Comparison of ENCODE assay signal across 17 cellular contexts in the genomic region with DNA sequence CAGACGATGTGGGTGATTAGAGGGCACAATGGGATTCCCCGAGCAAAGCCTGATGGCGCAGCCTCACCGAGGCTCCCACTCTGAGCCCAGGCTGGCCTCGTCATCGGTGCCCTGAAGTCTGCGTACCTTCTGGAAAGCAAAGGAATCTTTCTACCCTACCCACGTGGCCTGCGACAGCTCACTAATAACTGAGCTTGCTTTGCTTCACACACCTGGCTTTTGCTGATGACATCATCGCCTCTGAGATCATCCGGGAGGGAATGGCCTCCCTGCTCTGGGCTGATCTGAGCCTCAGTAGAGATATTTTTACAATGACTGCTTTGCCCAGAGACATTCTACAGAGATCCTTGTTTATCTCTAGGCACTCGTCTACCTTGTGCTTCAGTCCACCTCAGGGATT. TPM values are rescaled to one million over a fixed set of nuclear protein-coding genes. Genes with fewer than 3 reads are reported as not detected.
DNase-seq lines count a peak whose midpoint lies in the region; ATAC-seq, FAIRE-seq and TF ChIP-seq lines count a peak whose summit lies in the region.
"Had no signal": no experiment of that assay in that cellular context is flagged by ENCODE, and none has a peak within 500 bp of the region (broad histone marks: within the 10 kb centered on the region; RNA-seq: fewer than 3 reads in every experiment).

No MANE protein-coding gene starts in this region.

- TF ChIP-seq CTCF in HepG2 (CRISPR knock-in tag; IDR thresholded peaks at IDR 0.05) (no peak), right lobe of liver (IDR thresholded peaks at IDR 0.05) (no peak), astrocyte (IDR thresholded peaks at IDR 0.05; ENCODE audit: insufficient read depth, low read depth, low read length) (no peak), MM.1S (IDR thresholded peaks at IDR 0.05; ENCODE audit: low read length) (no peak)

- FAIRE-seq in HepG2 (lab: Jason Lieb, UNC): no peak
- no peak for FAIRE-seq in astrocyte (lab: Jason Lieb, UNC)
- FAIRE-seq: D721Med had no signal

- no peak for DNase-seq in HepG2 (ENCODE audit: low spot score)
- no peak for DNase-seq in right lobe of liver
- DNase-seq in astrocyte (ENCODE audit: low read depth): no peak
- DNase-seq in myocyte (ENCODE audit: low read depth): peak; percentile 62
- DNase-seq in stimulated activated effector memory CD8-positive, alpha-beta T cell treated with anti-CD3 and anti-CD28 coated beads, Interleukin-12 subunit alpha, Interleukin-12 subunit beta, amount 100 ng/mL, for 72 hours (ENCODE audit: low spot score in 2 of 2): no peak
- DNase-seq in EL: no peak
- no peak for DNase-seq in MM.1S
- DNase-seq: Karpas-422; NCI-H1417; NCI-H1930; NCI-H524 treated with DMSO at 0.1 percent for 48 hours; NK-92 treated with Interleukin-12 subunit alpha and Interleukin-12 subunit beta, amount 100 ng/mL, for 24 hours; PC-3; SK-N-SH had no signal

- no peak overlapping the region for H3K4me2 ChIP-seq in HepG2 (ENCODE audit: low read depth, low read length)
- H3K4me2 ChIP-seq in astrocyte (ENCODE audit: low read length): no peak overlapping the region
- H3K4me2 ChIP-seq in MM.1S (ENCODE audit: low read depth, low read length): no peak overlapping the region
- H3K4me2 ChIP-seq: SK-N-SH had no signal

- no TSS peak for BruUV-seq in HepG2 (replicated peaks; lab: Mats Ljungman, UMichigan)

- intact Hi-C loops in HepG2 (cut with micrococcal nuclease; ENCODE audit: unreplicated experiment): no loop called here
- intact Hi-C loops in right lobe of liver (cut with DNase I): no loop called here

- H3F3A ChIP-seq in MM.1S (ENCODE audit: insufficient read depth, low read length): no peaks in the 10 kb centered on the region

- H3K4me3 ChIP-seq in HepG2 (replicated peaks in 1 of 3; ENCODE audit: insufficient read depth in 1 of 3, low read depth in 2 of 3, low read length in 3 of 3): no peak overlapping the region
- H3K4me3 ChIP-seq in right lobe of liver: no peak overlapping the region
- H3K4me3 ChIP-seq in astrocyte (ENCODE audit: insufficient read depth, low read depth, low read length): no peak overlapping the region
- no peak overlapping the region for H3K4me3 ChIP-seq in MM.1S (ENCODE audit: low read length)

- no peaks in the 10 kb centered on the region for H3K9me3 ChIP-seq in HepG2 (ENCODE audit: low read length)
- H3K9me3 ChIP-seq in right lobe of liver: no peaks in the 10 kb centered on the region
- no peaks in the 10 kb centered on the region for H3K9me3 ChIP-seq in astrocyte (ENCODE audit: insufficient read depth, low read depth, low read length)
- H3K9me3 ChIP-seq in MM.1S (replicated peaks; ENCODE audit: insufficient read depth, low read length): no peaks in the 10 kb centered on the region
- H3K9me3 ChIP-seq: SK-N-SH had no signal

- H3K36me3 Mint-ChIP-seq in astrocyte (ENCODE audit: low read depth, unreplicated experiment): peaks cover 3% of the 10 kb centered on the region
- H3K36me3 Mint-ChIP-seq in stimulated activated effector memory CD8-positive, alpha-beta T cell treated with anti-CD3 and anti-CD28 coated beads, Interleukin-12 subunit alpha, Interleukin-12 subunit beta, amount 100 ng/mL, for 72 hours: no peaks in the 10 kb centered on the region

- no peak for ATAC-seq in HepG2
- no peak for ATAC-seq in right lobe of liver
- ATAC-seq in GM21528 (IDR thresholded peaks at IDR 0.05; ENCODE audit: low FRiP score, unreplicated experiment): no peak
- no peak for ATAC-seq in stimulated activated effector memory CD8-positive, alpha-beta T cell treated with anti-CD3 and anti-CD28 coated beads, Interleukin-12 subunit alpha, Interleukin-12 subunit beta, amount 100 ng/mL, for 72 hours
- ATAC-seq: PC-3 had no signal

- H3K79me2 ChIP-seq in HepG2 (ENCODE audit: insufficient read depth, low read length) (no peaks in the 10 kb centered on the region), astrocyte (ENCODE audit: insufficient read depth, low read length) (no peaks in the 10 kb centered on the region), MM.1S (ENCODE audit: low read length) (no peaks in the 10 kb centered on the region)

- no peak for TF ChIP-seq RAD21 in HepG2 (CRISPR knock-in tag; IDR thresholded peaks at IDR 0.05)

- peaks cover 2 to 12% of the 10 kb centered on the region in 2 experiments; a peak in 3 of 5 replicates for H3K27me3 ChIP-seq in HepG2 (ENCODE audit: control insufficient read depth in 1 of 2, insufficient read depth in 2 of 2, low read length in 2 of 2)
- no peaks in the 10 kb centered on the region for H3K27me3 ChIP-seq in right lobe of liver
- H3K27me3 ChIP-seq in astrocyte (ENCODE audit: insufficient read depth, low read length): no peaks in the 10 kb centered on the region
- no peaks in the 10 kb centered on the region for H3K27me3 ChIP-seq in MM.1S (replicated peaks; ENCODE audit: insufficient read depth, low read length)

- no peaks in the 10 kb centered on the region for H3K9me2 ChIP-seq in MM.1S (replicated peaks; ENCODE audit: insufficient read depth, low read length)
- H3K9me2 ChIP-seq: SK-N-SH had no signal

- TF ChIP-seq EP300 in HepG2 (IDR thresholded peaks at IDR 0.05; ENCODE audit: low read depth in 2 of 2, low read length in 2 of 2): no peak
- TF ChIP-seq EP300 in HepG2 (CRISPR knock-in tag; IDR thresholded peaks at IDR 0.05; ENCODE audit: borderline replicate concordance): no peak

- H3K4me1 Mint-ChIP-seq in astrocyte (ENCODE audit: low read depth, unreplicated experiment): peaks cover 20% of the 10 kb centered on the region
- no peaks in the 10 kb centered on the region for H3K4me1 Mint-ChIP-seq in stimulated activated effector memory CD8-positive, alpha-beta T cell treated with anti-CD3 and anti-CD28 coated beads, Interleukin-12 subunit alpha, Interleukin-12 subunit beta, amount 100 ng/mL, for 72 hours

- no peak overlapping the region for H3K4me3 Mint-ChIP-seq in astrocyte (ENCODE audit: unreplicated experiment)
- H3K4me3 Mint-ChIP-seq in stimulated activated effector memory CD8-positive, alpha-beta T cell treated with anti-CD3 and anti-CD28 coated beads, Interleukin-12 subunit alpha, Interleukin-12 subunit beta, amount 100 ng/mL, for 72 hours: no peak overlapping the region

- POLR2A ChIA-PET in HepG2 (lab: Yijun Ruan, JAX): no interaction called here

- H2AFZ ChIP-seq in HepG2 (ENCODE audit: low read length): no peak overlapping the region
- H2AFZ ChIP-seq in astrocyte (ENCODE audit: low read depth, low read length): no peak overlapping the region
- H2AFZ ChIP-seq in MM.1S (ENCODE audit: low read length): no peak overlapping the region

- H3K9ac ChIP-seq in HepG2 (ENCODE audit: insufficient read depth, low read depth, low read length) (no peak overlapping the region), astrocyte (ENCODE audit: low read length) (no peak overlapping the region), MM.1S (ENCODE audit: low read length) (no peak overlapping the region)
- H3K9ac ChIP-seq: SK-N-SH had no signal

- H3K36me3 ChIP-seq in HepG2 (replicated peaks in 1 of 2; ENCODE audit: control insufficient read depth in 1 of 2, insufficient read depth in 2 of 2, low read length in 2 of 2) (no peaks in the 10 kb centered on the region), right lobe of liver (no peaks in the 10 kb centered on the region), astrocyte (ENCODE audit: insufficient read depth, low read length) (no peaks in the 10 kb centered on the region), MM.1S (replicated peaks; ENCODE audit: insufficient read depth, low read length) (no peaks in the 10 kb centered on the region)

- in situ Hi-C loops in HepG2 (cut with HindIII; ENCODE audit: extremely low pct_ligation_motif_present, low pct_unique_long_range_greater_than_20kb): no loop called here

- H3K27ac ChIP-seq in HepG2 (ENCODE audit: extremely low read length, insufficient read depth, low read length) (no peak overlapping the region), right lobe of liver (no peak overlapping the region), astrocyte (ENCODE audit: low read depth, low read length) (no peak overlapping the region), MM.1S (ENCODE audit: low read length) (no peak overlapping the region)

- CTCF ChIA-PET in HepG2 (lab: Yijun Ruan, JAX; ENCODE audit: low intra/inter-chr PET ratio, low total read pairs): no interaction called here

- H3K27ac Mint-ChIP-seq in astrocyte (ENCODE audit: unreplicated experiment): peak overlapping the region; percentile 86
- no peak overlapping the region for H3K27ac Mint-ChIP-seq in stimulated activated effector memory CD8-positive, alpha-beta T cell treated with anti-CD3 and anti-CD28 coated beads, Interleukin-12 subunit alpha, Interleukin-12 subunit beta, amount 100 ng/mL, for 72 hours

- 65% methylated on average over 12 of the region's 12 CpGs for WGBS in HepG2 (ENCODE audit: low lambda C conversion rate)
- WGBS in right lobe of liver (ENCODE audit: insufficient coverage, low coverage, low lambda C conversion rate, missing lambda C conversion rate): 84% methylated on average over 10 of the region's 12 CpGs

- TF ChIP-seq POLR2A in HepG2 (IDR thresholded peaks at IDR 0.05; ENCODE audit: insufficient read depth in 1 of 2, low read depth in 2 of 2, low read length in 2 of 2) (no peak), right lobe of liver (IDR thresholded peaks at IDR 0.05) (no peak)

- no peaks in the 10 kb centered on the region for H3K27me3 Mint-ChIP-seq in astrocyte (ENCODE audit: low read depth, unreplicated experiment)

- H3K9me3 Mint-ChIP-seq in astrocyte (ENCODE audit: unreplicated experiment): no peaks in the 10 kb centered on the region
- no peaks in the 10 kb centered on the region for H3K9me3 Mint-ChIP-seq in stimulated activated effector memory CD8-positive, alpha-beta T cell treated with anti-CD3 and anti-CD28 coated beads, Interleukin-12 subunit alpha, Interleukin-12 subunit beta, amount 100 ng/mL, for 72 hours

- no peaks in the 10 kb centered on the region for H4K20me1 ChIP-seq in HepG2 (ENCODE audit: insufficient read depth, low read length)
- no peaks in the 10 kb centered on the region for H4K20me1 ChIP-seq in astrocyte (ENCODE audit: insufficient read depth, low read length)
- H4K20me1 ChIP-seq in MM.1S (ENCODE audit: insufficient read depth, low read length): no peaks in the 10 kb centered on the region

- no peaks in the 10 kb centered on the region for H3K4me1 ChIP-seq in HepG2 (ENCODE audit: insufficient read depth, low read length)
- no peaks in the 10 kb centered on the region for H3K4me1 ChIP-seq in right lobe of liver
- H3K4me1 ChIP-seq in astrocyte (ENCODE audit: insufficient read depth, low read length): no peaks in the 10 kb centered on the region
- H3K4me1 ChIP-seq in MM.1S (ENCODE audit: low read length): peaks cover 1% of the 10 kb centered on the region

RNA-seq across cellular contexts. Expression of gene PDLIM3, which starts 45.4 kb away (rescaled TPM):
- total RNA-seq in HepG2 (2016; rRNA removed; fragmentation: Illumina TruSeq; extraction: Trizol) (5.9 and 6.3 TPM in 2 replicates), right lobe of liver (10 to 100 TPM in 2 of 6 experiments, 1 to 10 TPM in 4; 1.8 to 23.7 (median 6.1) TPM), astrocyte (28.5 and 30.7 TPM in 2 replicates), myocyte (2,950 and 5,295 TPM in 2 replicates)
- 2.5 and 3.1 TPM in 2 replicates for total RNA-seq in HepG2 (2016; cell fraction: cytosol; rRNA removed; fragmentation: Illumina TruSeq; extraction: Trizol; ENCODE audit: low read depth)
- total RNA-seq in HepG2 (2016; cell fraction: insoluble cytoplasmic fraction; rRNA removed; fragmentation: Illumina TruSeq; extraction: Trizol): 6.4 and 8.1 TPM in 2 replicates
- total RNA-seq in HepG2 (2016; cell fraction: membrane; rRNA removed; fragmentation: Illumina TruSeq; extraction: Trizol): 5.3 TPM in 2 replicates
- 5.3 and 5.9 TPM in 2 replicates for total RNA-seq in HepG2 (2016; cell fraction: nucleus; rRNA removed; fragmentation: Illumina TruSeq; extraction: Trizol)
- polyA plus RNA-seq in HepG2 (2011; rRNA removed): 14.0 and 14.8 TPM in 2 replicates
- polyA plus RNA-seq in HepG2 (2011; cell fraction: cytosol; rRNA removed): 14.0 and 16.0 TPM in 2 replicates
- 10.4 and 14.3 TPM in 2 replicates for polyA plus RNA-seq in HepG2 (2011; cell fraction: nucleus; rRNA removed)
- 3.0 and 13.6 TPM in 2 replicates for polyA plus RNA-seq in HepG2 (2012)
- 3.0 and 3.2 TPM in 2 replicates for polyA plus RNA-seq in HepG2 (2016; cell fraction: cytosol; fragmentation: Illumina TruSeq; extraction: Trizol; ENCODE audit: low read depth)
- polyA plus RNA-seq in HepG2 (2016; cell fraction: insoluble cytoplasmic fraction; fragmentation: Illumina TruSeq; extraction: Trizol; ENCODE audit: low read depth): 7.6 and 8.1 TPM in 2 replicates
- 3.8 and 4.4 TPM in 2 replicates for polyA plus RNA-seq in HepG2 (2016; cell fraction: membrane; fragmentation: Illumina TruSeq; extraction: Trizol; ENCODE audit: low read depth)
- 4.3 and 4.8 TPM in 2 replicates for polyA plus RNA-seq in HepG2 (2016; cell fraction: nucleus; fragmentation: Illumina TruSeq; extraction: Trizol; ENCODE audit: insufficient read depth, low read depth)
- polyA minus RNA-seq in HepG2 (2011; rRNA and poly(A)+ RNA removed; ENCODE audit: low replicate concordance): 6.4 and 20.2 TPM in 2 replicates
- 8.4 and 8.7 TPM in 2 replicates for polyA minus RNA-seq in HepG2 (2011; cell fraction: cytosol; rRNA and poly(A)+ RNA removed)
- 17.7 and 18.2 TPM in 2 replicates for polyA minus RNA-seq in HepG2 (2011; cell fraction: nucleus; rRNA and poly(A)+ RNA removed)
- polyA plus RNA-seq in myocyte (2012): 451 TPM
- total RNA-seq: A673 had no signal

Comparison
In these comparisons a context has a peak if more than half of its experiments do, and no peak if none do; other contexts are left out.
1. RNA of gene PDLIM3, which starts 45.4 kb away (total RNA-seq): 2,950 to 5,295 TPM in myocyte; 28.5 to 30.7 TPM in astrocyte, 1.8 to 23.7 TPM in right lobe of liver and 2.5 to 8.1 TPM in HepG2; every median in the first group is over 10 times any median in the second.